1 cellular context compared by ENCODE assay signal in the genomic region with DNA sequence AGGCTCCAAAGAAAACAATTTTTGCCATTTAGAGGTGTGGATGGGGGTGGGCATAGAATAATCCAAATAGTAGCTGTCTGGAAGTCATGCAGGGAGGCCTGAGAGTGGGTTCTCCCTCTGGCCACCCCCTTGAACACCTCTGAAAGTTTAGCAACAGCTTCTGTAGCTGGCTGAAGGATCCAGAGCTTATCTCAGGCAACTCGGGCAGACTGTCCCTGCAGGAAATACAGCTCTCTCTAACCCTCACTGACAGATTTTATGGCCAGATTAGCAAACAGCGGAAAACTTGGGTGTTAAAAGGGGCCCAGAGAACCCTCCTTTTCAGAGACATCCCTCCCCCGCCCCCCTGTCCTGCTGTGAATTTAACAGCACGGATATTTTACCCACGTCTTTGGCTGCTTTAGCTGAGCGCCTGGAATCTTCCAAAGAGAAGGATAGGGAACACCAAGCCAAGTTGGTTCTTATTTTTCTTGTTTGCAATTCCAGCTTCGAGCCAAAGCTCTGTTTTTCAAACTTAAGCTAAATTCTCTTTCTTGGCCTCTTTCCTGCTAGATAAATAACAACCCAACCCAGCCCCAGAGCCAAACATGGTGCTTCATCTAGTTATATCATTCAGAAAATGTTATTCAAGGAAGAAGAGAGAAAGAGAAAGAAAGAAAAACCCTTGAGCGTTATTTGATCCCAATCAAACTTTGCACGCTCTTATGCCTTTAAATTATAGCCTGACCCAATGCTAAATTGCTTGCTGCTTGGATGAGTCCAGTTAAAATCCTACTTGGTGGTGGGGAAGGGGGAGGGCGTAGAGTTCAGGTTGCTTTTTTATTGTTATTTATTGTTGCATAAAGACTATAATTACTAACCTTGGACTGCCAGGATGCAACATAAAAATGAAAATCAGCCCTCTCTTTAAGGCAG.
A peak's percentile ranks its signal among the peaks of the same experiment; 100 is the strongest.
TF ChIP-seq lines count a peak whose summit lies in the region.

No MANE protein-coding gene starts in this region.

TF ChIP-seq in K562, 482 proteins besides CTCF, POLR2A, EP300 and RAD21 (continued from another document and continues in another):
- TF ChIP-seq TBL1XR1 (IDR thresholded peaks at IDR 0.05; ENCODE audit: low read length in 2 of 2) = peak in 1 of 2 experiments; percentile 72; a peak in 2 of 4 replicates
- peak; percentile 97 for TF ChIP-seq RNF2 (IDR thresholded peaks at IDR 0.05)
- TF ChIP-seq, protein P1, sequence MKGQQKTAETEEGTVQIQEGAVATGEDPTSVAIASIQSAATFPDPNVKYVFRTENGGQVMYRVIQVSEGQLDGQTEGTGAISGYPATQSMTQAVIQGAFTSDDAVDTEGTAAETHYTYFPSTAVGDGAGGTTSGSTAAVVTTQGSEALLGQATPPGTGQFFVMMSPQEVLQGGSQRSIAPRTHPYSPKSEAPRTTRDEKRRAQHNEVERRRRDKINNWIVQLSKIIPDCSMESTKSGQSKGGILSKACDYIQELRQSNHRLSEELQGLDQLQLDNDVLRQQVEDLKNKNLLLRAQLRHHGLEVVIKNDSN (CRISPR knock-in tag; IDR thresholded peaks at IDR 0.05) = no peak
- TF ChIP-seq, protein P2, sequence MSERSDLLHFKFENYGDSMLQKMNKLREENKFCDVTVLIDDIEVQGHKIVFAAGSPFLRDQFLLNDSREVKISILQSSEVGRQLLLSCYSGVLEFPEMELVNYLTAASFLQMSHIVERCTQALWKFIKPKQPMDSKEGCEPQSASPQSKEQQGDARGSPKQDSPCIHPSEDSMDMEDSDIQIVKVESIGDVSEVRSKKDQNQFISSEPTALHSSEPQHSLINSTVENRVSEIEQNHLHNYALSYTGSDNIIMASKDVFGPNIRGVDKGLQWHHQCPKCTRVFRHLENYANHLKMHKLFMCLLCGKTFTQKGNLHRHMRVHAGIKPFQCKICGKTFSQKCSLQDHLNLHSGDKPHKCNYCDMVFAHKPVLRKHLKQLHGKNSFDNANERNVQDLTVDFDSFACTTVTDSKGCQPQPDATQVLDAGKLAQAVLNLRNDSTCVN (CRISPR knock-in tag; IDR thresholded peaks at IDR 0.05) = no peak
- TF ChIP-seq, protein P3, sequence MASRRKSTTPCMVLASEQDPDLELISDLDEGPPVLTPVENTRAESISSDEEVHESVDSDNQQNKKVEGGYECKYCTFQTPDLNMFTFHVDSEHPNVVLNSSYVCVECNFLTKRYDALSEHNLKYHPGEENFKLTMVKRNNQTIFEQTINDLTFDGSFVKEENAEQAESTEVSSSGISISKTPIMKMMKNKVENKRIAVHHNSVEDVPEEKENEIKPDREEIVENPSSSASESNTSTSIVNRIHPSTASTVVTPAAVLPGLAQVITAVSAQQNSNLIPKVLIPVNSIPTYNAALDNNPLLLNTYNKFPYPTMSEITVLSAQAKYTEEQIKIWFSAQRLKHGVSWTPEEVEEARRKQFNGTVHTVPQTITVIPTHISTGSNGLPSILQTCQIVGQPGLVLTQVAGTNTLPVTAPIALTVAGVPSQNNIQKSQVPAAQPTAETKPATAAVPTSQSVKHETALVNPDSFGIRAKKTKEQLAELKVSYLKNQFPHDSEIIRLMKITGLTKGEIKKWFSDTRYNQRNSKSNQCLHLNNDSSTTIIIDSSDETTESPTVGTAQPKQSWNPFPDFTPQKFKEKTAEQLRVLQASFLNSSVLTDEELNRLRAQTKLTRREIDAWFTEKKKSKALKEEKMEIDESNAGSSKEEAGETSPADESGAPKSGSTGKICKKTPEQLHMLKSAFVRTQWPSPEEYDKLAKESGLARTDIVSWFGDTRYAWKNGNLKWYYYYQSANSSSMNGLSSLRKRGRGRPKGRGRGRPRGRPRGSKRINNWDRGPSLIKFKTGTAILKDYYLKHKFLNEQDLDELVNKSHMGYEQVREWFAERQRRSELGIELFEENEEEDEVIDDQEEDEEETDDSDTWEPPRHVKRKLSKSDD (conservative IDR thresholded peaks at IDR 0.05; ENCODE audit: low read length) = no peak
- TF ChIP-seq, protein P4, sequence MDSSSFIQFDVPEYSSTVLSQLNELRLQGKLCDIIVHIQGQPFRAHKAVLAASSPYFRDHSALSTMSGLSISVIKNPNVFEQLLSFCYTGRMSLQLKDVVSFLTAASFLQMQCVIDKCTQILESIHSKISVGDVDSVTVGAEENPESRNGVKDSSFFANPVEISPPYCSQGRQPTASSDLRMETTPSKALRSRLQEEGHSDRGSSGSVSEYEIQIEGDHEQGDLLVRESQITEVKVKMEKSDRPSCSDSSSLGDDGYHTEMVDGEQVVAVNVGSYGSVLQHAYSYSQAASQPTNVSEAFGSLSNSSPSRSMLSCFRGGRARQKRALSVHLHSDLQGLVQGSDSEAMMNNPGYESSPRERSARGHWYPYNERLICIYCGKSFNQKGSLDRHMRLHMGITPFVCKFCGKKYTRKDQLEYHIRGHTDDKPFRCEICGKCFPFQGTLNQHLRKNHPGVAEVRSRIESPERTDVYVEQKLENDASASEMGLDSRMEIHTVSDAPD (CRISPR knock-in tag; IDR thresholded peaks at IDR 0.05) = no peak
- TF ChIP-seq, protein P5, sequence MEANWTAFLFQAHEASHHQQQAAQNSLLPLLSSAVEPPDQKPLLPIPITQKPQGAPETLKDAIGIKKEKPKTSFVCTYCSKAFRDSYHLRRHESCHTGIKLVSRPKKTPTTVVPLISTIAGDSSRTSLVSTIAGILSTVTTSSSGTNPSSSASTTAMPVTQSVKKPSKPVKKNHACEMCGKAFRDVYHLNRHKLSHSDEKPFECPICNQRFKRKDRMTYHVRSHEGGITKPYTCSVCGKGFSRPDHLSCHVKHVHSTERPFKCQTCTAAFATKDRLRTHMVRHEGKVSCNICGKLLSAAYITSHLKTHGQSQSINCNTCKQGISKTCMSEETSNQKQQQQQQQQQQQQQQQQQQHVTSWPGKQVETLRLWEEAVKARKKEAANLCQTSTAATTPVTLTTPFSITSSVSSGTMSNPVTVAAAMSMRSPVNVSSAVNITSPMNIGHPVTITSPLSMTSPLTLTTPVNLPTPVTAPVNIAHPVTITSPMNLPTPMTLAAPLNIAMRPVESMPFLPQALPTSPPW (CRISPR knock-in tag; IDR thresholded peaks at IDR 0.05) = peak; percentile 87
- TF ChIP-seq, protein P6, sequence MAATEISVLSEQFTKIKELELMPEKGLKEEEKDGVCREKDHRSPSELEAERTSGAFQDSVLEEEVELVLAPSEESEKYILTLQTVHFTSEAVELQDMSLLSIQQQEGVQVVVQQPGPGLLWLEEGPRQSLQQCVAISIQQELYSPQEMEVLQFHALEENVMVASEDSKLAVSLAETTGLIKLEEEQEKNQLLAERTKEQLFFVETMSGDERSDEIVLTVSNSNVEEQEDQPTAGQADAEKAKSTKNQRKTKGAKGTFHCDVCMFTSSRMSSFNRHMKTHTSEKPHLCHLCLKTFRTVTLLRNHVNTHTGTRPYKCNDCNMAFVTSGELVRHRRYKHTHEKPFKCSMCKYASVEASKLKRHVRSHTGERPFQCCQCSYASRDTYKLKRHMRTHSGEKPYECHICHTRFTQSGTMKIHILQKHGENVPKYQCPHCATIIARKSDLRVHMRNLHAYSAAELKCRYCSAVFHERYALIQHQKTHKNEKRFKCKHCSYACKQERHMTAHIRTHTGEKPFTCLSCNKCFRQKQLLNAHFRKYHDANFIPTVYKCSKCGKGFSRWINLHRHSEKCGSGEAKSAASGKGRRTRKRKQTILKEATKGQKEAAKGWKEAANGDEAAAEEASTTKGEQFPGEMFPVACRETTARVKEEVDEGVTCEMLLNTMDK (IDR thresholded peaks at IDR 0.05; ENCODE audit: borderline replicate concordance, insufficient read depth, low read depth, low read length, poor library complexity, severe bottlenecking) = no peak
- peak; percentile 78 for TF ChIP-seq CBFA2T2 (conservative IDR thresholded peaks at IDR 0.05)
- no peak for TF ChIP-seq CHCHD3 (CRISPR knock-in tag; IDR thresholded peaks at IDR 0.05)
- TF ChIP-seq PTRF (tag; IDR thresholded peaks at IDR 0.05) = no peak
- TF ChIP-seq PURB (CRISPR knock-in tag; IDR thresholded peaks at IDR 0.05; ENCODE audit: low read depth) = no peak
- peak; percentile 77 for TF ChIP-seq GATAD2A (IDR thresholded peaks at IDR 0.05)
- no peak for TF ChIP-seq XRCC4 (IDR thresholded peaks at IDR 0.05; ENCODE audit: extremely low read depth, insufficient read depth, insufficient read length)
- TF ChIP-seq RBM14 (IDR thresholded peaks at IDR 0.05; ENCODE audit: borderline replicate concordance, insufficient read depth, low read depth, low read length) = no peak
- TF ChIP-seq, protein P7, sequence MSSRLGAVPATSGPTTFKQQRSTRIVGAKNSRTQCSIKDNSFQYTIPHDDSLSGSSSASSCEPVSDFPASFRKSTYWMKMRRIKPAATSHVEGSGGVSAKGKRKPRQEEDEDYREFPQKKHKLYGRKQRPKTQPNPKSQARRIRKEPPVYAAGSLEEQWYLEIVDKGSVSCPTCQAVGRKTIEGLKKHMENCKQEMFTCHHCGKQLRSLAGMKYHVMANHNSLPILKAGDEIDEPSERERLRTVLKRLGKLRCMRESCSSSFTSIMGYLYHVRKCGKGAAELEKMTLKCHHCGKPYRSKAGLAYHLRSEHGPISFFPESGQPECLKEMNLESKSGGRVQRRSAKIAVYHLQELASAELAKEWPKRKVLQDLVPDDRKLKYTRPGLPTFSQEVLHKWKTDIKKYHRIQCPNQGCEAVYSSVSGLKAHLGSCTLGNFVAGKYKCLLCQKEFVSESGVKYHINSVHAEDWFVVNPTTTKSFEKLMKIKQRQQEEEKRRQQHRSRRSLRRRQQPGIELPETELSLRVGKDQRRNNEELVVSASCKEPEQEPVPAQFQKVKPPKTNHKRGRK (tag; IDR thresholded peaks at IDR 0.05) = no peak
- TF ChIP-seq PHF20 (IDR thresholded peaks at IDR 0.05; ENCODE audit: partially characterized antibody) = no peak
- TF ChIP-seq TEAD4 (IDR thresholded peaks at IDR 0.05; ENCODE audit: low read length) = peak; percentile 85
- no peak for TF ChIP-seq TEAD4 (CRISPR knock-in tag; IDR thresholded peaks at IDR 0.05; ENCODE audit: borderline replicate concordance)
- TF ChIP-seq ZNF232 (CRISPR knock-in tag; IDR thresholded peaks at IDR 0.05) = no peak
- TF ChIP-seq, protein P8, sequence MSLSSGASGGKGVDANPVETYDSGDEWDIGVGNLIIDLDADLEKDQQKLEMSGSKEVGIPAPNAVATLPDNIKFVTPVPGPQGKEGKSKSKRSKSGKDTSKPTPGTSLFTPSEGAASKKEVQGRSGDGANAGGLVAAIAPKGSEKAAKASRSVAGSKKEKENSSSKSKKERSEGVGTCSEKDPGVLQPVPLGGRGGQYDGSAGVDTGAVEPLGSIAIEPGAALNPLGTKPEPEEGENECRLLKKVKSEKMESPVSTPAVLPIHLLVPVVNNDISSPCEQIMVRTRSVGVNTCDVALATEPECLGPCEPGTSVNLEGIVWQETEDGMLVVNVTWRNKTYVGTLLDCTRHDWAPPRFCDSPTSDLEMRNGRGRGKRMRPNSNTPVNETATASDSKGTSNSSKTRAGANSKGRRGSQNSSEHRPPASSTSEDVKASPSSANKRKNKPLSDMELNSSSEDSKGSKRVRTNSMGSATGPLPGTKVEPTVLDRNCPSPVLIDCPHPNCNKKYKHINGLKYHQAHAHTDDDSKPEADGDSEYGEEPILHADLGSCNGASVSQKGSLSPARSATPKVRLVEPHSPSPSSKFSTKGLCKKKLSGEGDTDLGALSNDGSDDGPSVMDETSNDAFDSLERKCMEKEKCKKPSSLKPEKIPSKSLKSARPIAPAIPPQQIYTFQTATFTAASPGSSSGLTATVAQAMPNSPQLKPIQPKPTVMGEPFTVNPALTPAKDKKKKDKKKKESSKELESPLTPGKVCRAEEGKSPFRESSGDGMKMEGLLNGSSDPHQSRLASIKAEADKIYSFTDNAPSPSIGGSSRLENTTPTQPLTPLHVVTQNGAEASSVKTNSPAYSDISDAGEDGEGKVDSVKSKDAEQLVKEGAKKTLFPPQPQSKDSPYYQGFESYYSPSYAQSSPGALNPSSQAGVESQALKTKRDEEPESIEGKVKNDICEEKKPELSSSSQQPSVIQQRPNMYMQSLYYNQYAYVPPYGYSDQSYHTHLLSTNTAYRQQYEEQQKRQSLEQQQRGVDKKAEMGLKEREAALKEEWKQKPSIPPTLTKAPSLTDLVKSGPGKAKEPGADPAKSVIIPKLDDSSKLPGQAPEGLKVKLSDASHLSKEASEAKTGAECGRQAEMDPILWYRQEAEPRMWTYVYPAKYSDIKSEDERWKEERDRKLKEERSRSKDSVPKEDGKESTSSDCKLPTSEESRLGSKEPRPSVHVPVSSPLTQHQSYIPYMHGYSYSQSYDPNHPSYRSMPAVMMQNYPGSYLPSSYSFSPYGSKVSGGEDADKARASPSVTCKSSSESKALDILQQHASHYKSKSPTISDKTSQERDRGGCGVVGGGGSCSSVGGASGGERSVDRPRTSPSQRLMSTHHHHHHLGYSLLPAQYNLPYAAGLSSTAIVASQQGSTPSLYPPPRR (CRISPR knock-in tag; IDR thresholded peaks at IDR 0.05; ENCODE audit: borderline replicate concordance) = no peak
- TF ChIP-seq CHD2 (IDR thresholded peaks at IDR 0.05; ENCODE audit: low read depth, low read length) = no peak
- TF ChIP-seq, protein P9, sequence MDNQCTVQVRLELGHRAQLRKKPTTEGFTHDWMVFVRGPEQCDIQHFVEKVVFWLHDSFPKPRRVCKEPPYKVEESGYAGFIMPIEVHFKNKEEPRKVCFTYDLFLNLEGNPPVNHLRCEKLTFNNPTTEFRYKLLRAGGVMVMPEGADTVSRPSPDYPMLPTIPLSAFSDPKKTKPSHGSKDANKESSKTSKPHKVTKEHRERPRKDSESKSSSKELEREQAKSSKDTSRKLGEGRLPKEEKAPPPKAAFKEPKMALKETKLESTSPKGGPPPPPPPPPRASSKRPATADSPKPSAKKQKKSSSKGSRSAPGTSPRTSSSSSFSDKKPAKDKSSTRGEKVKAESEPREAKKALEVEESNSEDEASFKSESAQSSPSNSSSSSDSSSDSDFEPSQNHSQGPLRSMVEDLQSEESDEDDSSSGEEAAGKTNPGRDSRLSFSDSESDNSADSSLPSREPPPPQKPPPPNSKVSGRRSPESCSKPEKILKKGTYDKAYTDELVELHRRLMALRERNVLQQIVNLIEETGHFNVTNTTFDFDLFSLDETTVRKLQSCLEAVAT (IDR thresholded peaks at IDR 0.05) = no peak; a peak in 1 of 4 replicates
- no peak for TF ChIP-seq ELF2 (CRISPR knock-in tag; IDR thresholded peaks at IDR 0.05)
- TF ChIP-seq KHSRP (IDR thresholded peaks at IDR 0.05) = no peak
- TF ChIP-seq, protein P10, sequence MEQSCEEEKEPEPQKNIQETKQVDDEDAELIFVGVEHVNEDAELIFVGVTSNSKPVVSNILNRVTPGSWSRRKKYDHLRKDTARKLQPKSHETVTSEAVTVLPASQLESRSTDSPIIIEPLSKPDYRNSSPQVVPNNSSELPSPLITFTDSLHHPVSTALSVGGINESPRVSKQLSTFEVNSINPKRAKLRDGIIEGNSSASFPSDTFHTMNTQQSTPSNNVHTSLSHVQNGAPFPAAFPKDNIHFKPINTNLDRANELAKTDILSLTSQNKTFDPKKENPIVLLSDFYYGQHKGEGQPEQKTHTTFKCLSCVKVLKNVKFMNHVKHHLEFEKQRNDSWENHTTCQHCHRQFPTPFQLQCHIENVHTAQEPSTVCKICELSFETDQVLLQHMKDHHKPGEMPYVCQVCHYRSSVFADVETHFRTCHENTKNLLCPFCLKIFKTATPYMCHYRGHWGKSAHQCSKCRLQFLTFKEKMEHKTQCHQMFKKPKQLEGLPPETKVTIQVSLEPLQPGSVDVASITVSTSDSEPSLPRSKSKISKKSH (CRISPR knock-in tag; IDR thresholded peaks at IDR 0.05) = no peak
- TF ChIP-seq ZZZ3 (IDR thresholded peaks at IDR 0.05) = no peak
- TF ChIP-seq, protein P11, sequence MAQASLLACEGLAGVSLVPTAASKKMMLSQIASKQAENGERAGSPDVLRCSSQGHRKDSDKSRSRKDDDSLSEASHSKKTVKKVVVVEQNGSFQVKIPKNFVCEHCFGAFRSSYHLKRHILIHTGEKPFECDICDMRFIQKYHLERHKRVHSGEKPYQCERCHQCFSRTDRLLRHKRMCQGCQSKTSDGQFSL (CRISPR knock-in tag; IDR thresholded peaks at IDR 0.05) = 0 out of 2 replicates have a peak, but pooled peaks have one; percentile 32
- TF ChIP-seq, protein P11 (tag; IDR thresholded peaks at IDR 0.05) = 0 out of 4 replicates have a peak, but pooled peaks of 1 of the 2 experiments have one; percentile 12
- peak; percentile 91 for TF ChIP-seq ARID1B (IDR thresholded peaks at IDR 0.05)
- no peak for TF ChIP-seq RHOXF2B (CRISPR knock-in tag; conservative IDR thresholded peaks at IDR 0.05)
- no peak for TF ChIP-seq ZNF24 (IDR thresholded peaks at IDR 0.05)
